20 cellular contexts compared by ENCODE assay signal in genomic region chr4:9482871-9483270, GRCh38. TPM values are rescaled to one million over a fixed set of nuclear protein-coding genes. Genes with fewer than 3 reads are reported as not detected.
"Had no signal": no experiment of that assay in that cellular context is flagged by ENCODE, and none has a peak within 500 bp of the region (broad histone marks: within the 10 kb centered on the region; RNA-seq: fewer than 3 reads in every experiment).

No MANE protein-coding gene starts in this region.

RNA-seq across cellular contexts. Expression of gene DEFB131A, which starts 38.7 kb away (rescaled TPM):
- total RNA-seq: activated naive CD4-positive, alpha-beta T cell treated with anti-CD3 and anti-CD28 coated beads for 36 hours; activated naive CD4-positive, alpha-beta T cell treated with anti-CD3 and anti-CD28 coated beads, Interleukin-2, amount 50 U/mL, for 72 hours; activated naive CD8-positive, alpha-beta T cell treated with anti-CD3 and anti-CD28 coated beads for 36 hours; activated naive CD8-positive, alpha-beta T cell treated with anti-CD3 and anti-CD28 coated beads, Interleukin-2, amount 10 ng/mL, durations not matched to agents 7 days and 5 days; activated T-cell treated with anti-CD3 and anti-CD28 coated beads, Interleukin-2, amount 50 U/mL, for 4 hours; activated T-cell treated with anti-CD3 and anti-CD28 coated beads, Interleukin-2, amount 50 U/mL, for 72 hours; activated T-helper 1 cell treated with anti-CD3 and anti-CD28 coated beads, Interleukin-12 subunit alpha, Interleukin-12 subunit beta, Interleukin-2, Interleukin-4 antibody, amounts not matched to agents 30 ng/mL and 10 ng/mL and 1 ng/mL, durations not matched to agents 14 hours and 24 hours and 36 hours; activated T-helper 17 cell treated with anti-CD3 and anti-CD28 coated beads, Interleukin-2, amount 50 U/mL, for 72 hours; activated T-helper 2 cell treated with anti-CD3 and anti-CD28 coated beads, Interferon-gamma antibody, Interleukin-2, Interleukin-4, amounts not matched to agents 10 μg/mL and 5 μg/mL and 100 μg/mL, durations not matched to agents 14 hours and 24 hours and 36 hours; adrenal gland; aorta; ascending aorta; astrocyte; body of pancreas; breast epithelium; bronchial epithelial cell; cardiac muscle cell; cardiac septum; cerebellum had no signal
- polyA plus RNA-seq: adipose tissue, adrenal gland, aorta, cardiac muscle cell had no signal
